9 cellular contexts compared by ENCODE assay signal in the genomic region with DNA sequence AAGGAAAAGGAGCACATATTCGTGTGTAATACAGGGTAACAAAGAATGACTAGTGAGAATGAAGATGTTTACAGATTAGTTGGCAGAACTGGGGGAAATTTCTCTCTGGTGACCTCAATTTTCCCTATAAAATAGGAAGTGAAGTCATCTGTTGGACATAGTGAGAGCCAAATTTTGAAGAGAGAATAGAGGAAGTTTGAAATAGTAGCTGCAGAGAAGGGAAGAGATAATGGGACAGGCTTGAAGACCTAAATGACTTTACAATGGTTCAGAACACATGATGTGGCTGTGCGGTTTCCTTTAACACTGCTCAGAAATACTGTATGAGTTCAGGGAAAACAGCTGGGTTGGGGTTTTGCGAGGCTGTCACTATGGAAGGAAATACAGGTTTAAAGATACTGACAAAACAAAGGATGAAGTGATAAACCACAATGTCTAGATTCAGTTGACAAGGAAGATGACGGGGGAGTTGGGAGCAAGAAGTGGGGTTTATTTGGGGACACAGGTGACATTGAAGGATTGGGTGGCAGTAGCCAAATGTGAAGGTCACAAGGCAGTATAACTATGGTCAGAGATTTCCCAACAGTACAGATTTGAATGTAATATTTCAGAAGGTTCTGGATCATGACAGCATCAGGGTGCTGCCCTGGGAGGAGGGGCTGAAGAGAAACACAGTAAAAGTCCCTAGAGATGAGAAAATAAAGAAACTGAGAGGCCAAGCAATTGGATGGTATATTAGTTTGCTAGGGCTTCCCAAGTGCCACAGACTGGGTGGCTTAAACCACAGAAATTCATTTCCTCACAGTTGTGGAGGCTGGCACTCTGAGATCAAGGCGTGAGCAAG.
DNase-seq lines count a peak whose midpoint lies in the region; ATAC-seq and TF ChIP-seq lines count a peak whose summit lies in the region.
"Had no signal": no experiment of that assay in that cellular context is flagged by ENCODE, and none has a peak within 500 bp of the region (broad histone marks: within the 10 kb centered on the region; RNA-seq: fewer than 3 reads in every experiment).

No MANE protein-coding gene starts in this region.

- no peak overlapping the region for H2AFZ ChIP-seq in MM.1S (ENCODE audit: low read length)

- no peak overlapping the region for H3K4me2 ChIP-seq in MM.1S (ENCODE audit: low read depth, low read length)

- no peaks in the 10 kb centered on the region for H3K9me2 ChIP-seq in MM.1S (replicated peaks; ENCODE audit: insufficient read depth, low read length)

- peak overlapping the region; percentile 95 to 97 for H3K27ac Mint-ChIP-seq in activated naive CD4-positive, alpha-beta T cell treated with anti-CD3 and anti-CD28 coated beads, Interleukin-2, amount 50 U/mL, for 72 hours

- peak; percentile 92 for DNase-seq in SIG-M5 treated with dmso at 0.1 percent for 504 hours (lab: John Stamatoyannopoulos, UW; ENCODE audit: unreplicated experiment)
- DNase-seq in activated naive CD4-positive, alpha-beta T cell treated with anti-CD3 and anti-CD28 coated beads, Interleukin-2, amount 50 U/mL, for 72 hours (ENCODE audit: low spot score in 2 of 2): peak; percentile 65 to 81
- no peak for DNase-seq in suprapubic skin (ENCODE audit: low spot score in 2 of 2)
- no peak for DNase-seq in MM.1S
- no peak for DNase-seq in COLO829 (ENCODE audit: low spot score)

- no peaks in the 10 kb centered on the region for H3K79me2 ChIP-seq in MM.1S (ENCODE audit: low read length)

- no peaks in the 10 kb centered on the region for H3F3A ChIP-seq in MM.1S (ENCODE audit: insufficient read depth, low read length)

- WGBS in suprapubic skin: 45% methylated on average over 5 of the region's 5 CpGs

- no peak for TF ChIP-seq POLR2A in suprapubic skin (IDR thresholded peaks at IDR 0.05)

- H3K9ac ChIP-seq in mucosa of rectum (ENCODE audit: low read depth in 1 of 2, low read length in 2 of 2) (no peak overlapping the region), MM.1S (ENCODE audit: low read length) (no peak overlapping the region)

- H3K4me3 ChIP-seq in mucosa of rectum (ENCODE audit: low read length in 2 of 2): no peak overlapping the region
- no peak overlapping the region for H3K4me3 ChIP-seq in suprapubic skin
- no peak overlapping the region for H3K4me3 ChIP-seq in MM.1S (ENCODE audit: low read length)
- H3K4me3 ChIP-seq: SK-N-MC had no signal

- H3K27me3 ChIP-seq in mucosa of rectum (ENCODE audit: control insufficient read depth in 2 of 2, insufficient read depth in 2 of 2, low read length in 2 of 2) (no peaks in the 10 kb centered on the region), suprapubic skin (no peaks in the 10 kb centered on the region), MM.1S (replicated peaks; ENCODE audit: insufficient read depth, low read length) (no peaks in the 10 kb centered on the region)

- H3K9me3 ChIP-seq in mucosa of rectum (ENCODE audit: control insufficient read depth in 2 of 2, low read length in 2 of 2): no peaks in the 10 kb centered on the region
- no peaks in the 10 kb centered on the region for H3K9me3 ChIP-seq in suprapubic skin
- H3K9me3 ChIP-seq in MM.1S (replicated peaks; ENCODE audit: insufficient read depth, low read length): no peaks in the 10 kb centered on the region

- no peak for TF ChIP-seq EP300 in suprapubic skin (IDR thresholded peaks at IDR 0.05)

- H3K27ac ChIP-seq in mucosa of rectum (ENCODE audit: low read depth in 2 of 2, low read length in 2 of 2) (peak overlapping the region; percentile 31 to 43), suprapubic skin (peak overlapping the region; percentile 70), MM.1S (ENCODE audit: low read length) (no peak overlapping the region)
- H3K27ac ChIP-seq: SK-N-MC had no signal

- no peaks in the 10 kb centered on the region for H4K20me1 ChIP-seq in MM.1S (ENCODE audit: insufficient read depth, low read length)

- peaks cover 0 to 2% of the 10 kb centered on the region in 2 donors for H3K4me1 ChIP-seq in mucosa of rectum (ENCODE audit: control insufficient read depth in 2 of 2, insufficient read depth in 2 of 2, low read length in 2 of 2)
- peaks cover 27% of the 10 kb centered on the region for H3K4me1 ChIP-seq in suprapubic skin
- H3K4me1 ChIP-seq in MM.1S (ENCODE audit: low read length): no peaks in the 10 kb centered on the region

- H3K9me3 Mint-ChIP-seq in activated naive CD4-positive, alpha-beta T cell treated with anti-CD3 and anti-CD28 coated beads, Interleukin-2, amount 50 U/mL, for 72 hours: peaks cover 0 to 11% of the 10 kb centered on the region in 2 donors

- ATAC-seq in GM18508 (IDR thresholded peaks at IDR 0.05; ENCODE audit: insufficient read depth, unreplicated experiment) (peak; percentile 78), HG02938 (IDR thresholded peaks at IDR 0.05; ENCODE audit: unreplicated experiment) (peak; percentile 93)
- peak; percentile 81 to 88 for ATAC-seq in activated naive CD4-positive, alpha-beta T cell treated with anti-CD3 and anti-CD28 coated beads, Interleukin-2, amount 50 U/mL, for 72 hours

- H3K36me3 Mint-ChIP-seq in activated naive CD4-positive, alpha-beta T cell treated with anti-CD3 and anti-CD28 coated beads, Interleukin-2, amount 50 U/mL, for 72 hours: peaks cover 0 to 6% of the 10 kb centered on the region in 2 donors

- H3K36me3 ChIP-seq in mucosa of rectum (ENCODE audit: control insufficient read depth in 2 of 2, insufficient read depth in 2 of 2, low read length in 2 of 2) (no peaks in the 10 kb centered on the region), suprapubic skin (no peaks in the 10 kb centered on the region), MM.1S (replicated peaks; ENCODE audit: insufficient read depth, low read length) (no peaks in the 10 kb centered on the region)

- TF ChIP-seq CTCF in suprapubic skin (IDR thresholded peaks at IDR 0.05): no peak
- TF ChIP-seq CTCF in MM.1S (IDR thresholded peaks at IDR 0.05; ENCODE audit: low read length): no peak

Comparison
In these comparisons a context has a peak if more than half of its experiments do, and no peak if none do; other contexts are left out.
1. DNase-seq: peak in SIG-M5 treated with dmso at 0.1 percent for 504 hours (single experiment) and activated naive CD4-positive, alpha-beta T cell treated with anti-CD3 and anti-CD28 coated beads, Interleukin-2, amount 50 U/mL, for 72 hours (2 of 2); none in suprapubic skin (0 of 2), MM.1S (single experiment) and COLO829 (single experiment).
2. Peak in every context shown above with its lines, with median percentiles within 50 percentile points of each other: ATAC-seq.